In genomic region chr4:141705747-141706377, GRCh38 we compare ENCODE assay signal across 15 cellular contexts.
DNase-seq lines count a peak whose midpoint lies in the region; ATAC-seq and TF ChIP-seq lines count a peak whose summit lies in the region.
"Had no signal": no experiment of that assay in that cellular context is flagged by ENCODE, and none has a peak within 500 bp of the region (broad histone marks: within the 10 kb centered on the region; RNA-seq: fewer than 3 reads in every experiment).

No MANE protein-coding gene starts in this region.

- H3K27ac Mint-ChIP-seq in naive B cell: peak overlapping the region; percentile 61 to 86 (median 68)
- H3K27ac Mint-ChIP-seq in activated CD8-positive, alpha-beta memory T cell treated with anti-CD3 and anti-CD28 coated beads, Interleukin-2, amount 10 ng/mL, durations not matched to agents 7 days and 5 days: no peak overlapping the region
- H3K27ac Mint-ChIP-seq: mesothelial cell of epicardium had no signal

- peaks cover 7 to 17% of the 10 kb centered on the region in 2 donors for H3K36me3 Mint-ChIP-seq in naive B cell
- peaks cover 2% of the 10 kb centered on the region for H3K36me3 Mint-ChIP-seq in activated CD8-positive, alpha-beta memory T cell treated with anti-CD3 and anti-CD28 coated beads, Interleukin-2, amount 10 ng/mL, durations not matched to agents 7 days and 5 days

- H3K27ac ChIP-seq in WERI-Rb-1: no peak overlapping the region
- H3K27ac ChIP-seq: GM23248, heart left ventricle, right lobe of liver had no signal

- ATAC-seq in GM19025 (IDR thresholded peaks at IDR 0.05; ENCODE audit: low read depth, unreplicated experiment) (peak; percentile 48), HG02678 (IDR thresholded peaks at IDR 0.05; ENCODE audit: unreplicated experiment) (peak; percentile 51), HG03520 (IDR thresholded peaks at IDR 0.05; ENCODE audit: unreplicated experiment) (peak; percentile 43), naive B cell (ENCODE audit: low read depth in 2 of 2) (peak; percentile 75 to 79)
- no peak for ATAC-seq in activated CD8-positive, alpha-beta memory T cell treated with anti-CD3 and anti-CD28 coated beads, Interleukin-2, amount 10 ng/mL, durations not matched to agents 7 days and 5 days
- ATAC-seq: heart left ventricle, right lobe of liver had no signal

- TF ChIP-seq CTCF in WERI-Rb-1 (IDR thresholded peaks at IDR 0.05; ENCODE audit: low read depth, low read length) (no peak), GM20000 (IDR thresholded peaks at IDR 0.05; ENCODE audit: extremely low read depth, missing control alignments) (no peak)

- CTCF ChIA-PET in activated CD8-positive, alpha-beta memory T cell treated with anti-CD3 and anti-CD28 coated beads, Interleukin-2, amount 10 ng/mL, durations not matched to agents 7 days and 5 days (lab: Charles Lee): no interaction called here

- H3K4me1 Mint-ChIP-seq in naive B cell: peaks cover 30 to 70% (median 33%) of the 10 kb centered on the region in 3 donors
- H3K4me1 Mint-ChIP-seq in activated CD8-positive, alpha-beta memory T cell treated with anti-CD3 and anti-CD28 coated beads, Interleukin-2, amount 10 ng/mL, durations not matched to agents 7 days and 5 days: peaks cover 16% of the 10 kb centered on the region
- H3K4me1 Mint-ChIP-seq: mesothelial cell of epicardium had no signal

- DNase-seq in naive B cell: peak; percentile 16
- no peak for DNase-seq in WERI-Rb-1
- DNase-seq in GM20000 (ENCODE audit: low spot score): no peak
- DNase-seq in activated CD8-positive, alpha-beta memory T cell treated with anti-CD3 and anti-CD28 coated beads, Interleukin-2, amount 10 ng/mL, durations not matched to agents 7 days and 5 days: no peak
- DNase-seq in HuH-7.5 (ENCODE audit: low spot score): no peak
- DNase-seq: dermis blood vessel endothelial cell, DND-41, GM23248, heart left ventricle, NCI-H748 treated with DMSO at 0.1 percent for 48 hours, right lobe of liver had no signal

- no peaks in the 10 kb centered on the region for H3K36me3 ChIP-seq in WERI-Rb-1
- H3K36me3 ChIP-seq: heart left ventricle, right lobe of liver had no signal

- H3K9me3 Mint-ChIP-seq in naive B cell: peaks cover 0 to 24% (median 17%) of the 10 kb centered on the region in 7 donors
- H3K9me3 Mint-ChIP-seq in activated CD8-positive, alpha-beta memory T cell treated with anti-CD3 and anti-CD28 coated beads, Interleukin-2, amount 10 ng/mL, durations not matched to agents 7 days and 5 days (ENCODE audit: low read depth): no peaks in the 10 kb centered on the region

- H3K4me3 ChIP-seq in WERI-Rb-1 (ENCODE audit: low read depth, low read length): no peak overlapping the region
- H3K4me3 ChIP-seq: GM23248, heart left ventricle, right lobe of liver had no signal

- H3K27me3 Mint-ChIP-seq in naive B cell: no peaks in the 10 kb centered on the region
- H3K27me3 Mint-ChIP-seq in activated CD8-positive, alpha-beta memory T cell treated with anti-CD3 and anti-CD28 coated beads, Interleukin-2, amount 10 ng/mL, durations not matched to agents 7 days and 5 days: no peaks in the 10 kb centered on the region

- peaks cover 2% of the 10 kb centered on the region for H3K9me3 ChIP-seq in WERI-Rb-1 (ENCODE audit: severe bottlenecking)
- H3K9me3 ChIP-seq: right lobe of liver had no signal

- H3K4me3 Mint-ChIP-seq in naive B cell: peak overlapping the region; percentile 0 to 75 (median 14)
- no peak overlapping the region for H3K4me3 Mint-ChIP-seq in activated CD8-positive, alpha-beta memory T cell treated with anti-CD3 and anti-CD28 coated beads, Interleukin-2, amount 10 ng/mL, durations not matched to agents 7 days and 5 days
- H3K4me3 Mint-ChIP-seq: mesothelial cell of epicardium had no signal

- H3K27me3 ChIP-seq in WERI-Rb-1 (ENCODE audit: insufficient read depth, low read depth, severe bottlenecking): no peaks in the 10 kb centered on the region
- H3K27me3 ChIP-seq: heart left ventricle, right lobe of liver had no signal
